2 cellular contexts compared by ENCODE assay signal in the genomic region with DNA sequence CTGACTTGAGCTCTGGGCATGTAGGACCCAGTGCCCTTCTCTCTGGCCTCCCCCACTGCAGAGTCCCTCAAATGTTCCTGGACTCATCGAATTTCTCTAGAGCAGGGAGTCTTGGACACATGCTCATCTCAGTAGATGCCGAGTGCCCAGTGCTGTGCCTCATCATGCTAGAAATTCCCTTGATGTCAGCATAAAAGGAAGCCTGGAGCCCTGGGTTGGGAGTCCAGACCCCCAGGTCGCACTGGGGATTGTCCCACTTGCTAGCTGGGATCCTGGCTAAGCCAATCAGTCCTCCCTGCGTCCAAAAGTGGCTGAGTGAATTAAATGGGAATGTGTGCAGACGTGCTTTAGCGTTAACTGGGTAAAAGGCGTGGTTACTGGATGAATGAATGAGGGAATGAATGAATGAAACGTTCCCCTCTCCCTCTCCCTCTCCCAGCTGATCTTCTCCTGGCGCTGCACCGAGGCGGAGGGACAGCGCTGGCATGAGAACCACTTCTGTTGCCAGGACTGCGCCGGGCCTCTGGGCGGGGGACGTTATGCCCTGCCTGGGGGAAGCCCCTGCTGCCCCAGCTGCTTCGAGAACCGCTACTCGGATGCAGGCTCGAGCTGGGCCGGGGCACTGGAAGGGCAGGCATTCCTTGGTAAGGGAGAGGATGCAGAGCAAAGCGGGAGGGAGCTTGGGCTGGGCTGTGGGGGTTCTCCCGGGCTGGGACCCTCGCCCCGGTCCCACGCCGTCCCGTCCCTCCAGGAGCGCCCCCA.
TF ChIP-seq lines count a peak whose summit lies in the region.

No MANE protein-coding gene starts in this region.

TF ChIP-seq in SK-N-SH, 30 proteins besides CTCF, POLR2A, EP300 and RAD21:
- TF ChIP-seq, protein P1, sequence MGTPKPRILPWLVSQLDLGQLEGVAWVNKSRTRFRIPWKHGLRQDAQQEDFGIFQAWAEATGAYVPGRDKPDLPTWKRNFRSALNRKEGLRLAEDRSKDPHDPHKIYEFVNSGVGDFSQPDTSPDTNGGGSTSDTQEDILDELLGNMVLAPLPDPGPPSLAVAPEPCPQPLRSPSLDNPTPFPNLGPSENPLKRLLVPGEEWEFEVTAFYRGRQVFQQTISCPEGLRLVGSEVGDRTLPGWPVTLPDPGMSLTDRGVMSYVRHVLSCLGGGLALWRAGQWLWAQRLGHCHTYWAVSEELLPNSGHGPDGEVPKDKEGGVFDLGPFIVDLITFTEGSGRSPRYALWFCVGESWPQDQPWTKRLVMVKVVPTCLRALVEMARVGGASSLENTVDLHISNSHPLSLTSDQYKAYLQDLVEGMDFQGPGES (IDR thresholded peaks at IDR 0.05; ENCODE audit: low read depth, low read length), result no peak
- TF ChIP-seq ELF1 (IDR thresholded peaks at IDR 0.05) (no peak), CHD2 (IDR thresholded peaks at IDR 0.05; ENCODE audit: low read length, partially characterized antibody) (no peak), RFX5 (IDR thresholded peaks at IDR 0.05; ENCODE audit: low read length) (no peak), FOXM1 (IDR thresholded peaks at IDR 0.05; ENCODE audit: low read depth) (no peak), RCOR1 (IDR thresholded peaks at IDR 0.05; ENCODE audit: low read length) (no peak), FOXJ3 (CRISPR knock-in tag; IDR thresholded peaks at IDR 0.05) (no peak), SMC3 (IDR thresholded peaks at IDR 0.05; ENCODE audit: low read depth, low read length) (no peak), SIN3A (IDR thresholded peaks at IDR 0.05; ENCODE audit: borderline replicate concordance, low read depth, low read length) (no peak)
- TF ChIP-seq, protein P2, sequence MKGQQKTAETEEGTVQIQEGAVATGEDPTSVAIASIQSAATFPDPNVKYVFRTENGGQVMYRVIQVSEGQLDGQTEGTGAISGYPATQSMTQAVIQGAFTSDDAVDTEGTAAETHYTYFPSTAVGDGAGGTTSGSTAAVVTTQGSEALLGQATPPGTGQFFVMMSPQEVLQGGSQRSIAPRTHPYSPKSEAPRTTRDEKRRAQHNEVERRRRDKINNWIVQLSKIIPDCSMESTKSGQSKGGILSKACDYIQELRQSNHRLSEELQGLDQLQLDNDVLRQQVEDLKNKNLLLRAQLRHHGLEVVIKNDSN (IDR thresholded peaks at IDR 0.05; ENCODE audit: borderline replicate concordance, low read depth), result no peak
- TF ChIP-seq, protein P3, sequence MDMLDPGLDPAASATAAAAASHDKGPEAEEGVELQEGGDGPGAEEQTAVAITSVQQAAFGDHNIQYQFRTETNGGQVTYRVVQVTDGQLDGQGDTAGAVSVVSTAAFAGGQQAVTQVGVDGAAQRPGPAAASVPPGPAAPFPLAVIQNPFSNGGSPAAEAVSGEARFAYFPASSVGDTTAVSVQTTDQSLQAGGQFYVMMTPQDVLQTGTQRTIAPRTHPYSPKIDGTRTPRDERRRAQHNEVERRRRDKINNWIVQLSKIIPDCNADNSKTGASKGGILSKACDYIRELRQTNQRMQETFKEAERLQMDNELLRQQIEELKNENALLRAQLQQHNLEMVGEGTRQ (IDR thresholded peaks at IDR 0.05; ENCODE audit: borderline replicate concordance, low read depth, low read length), result no peak
- TF ChIP-seq, protein P4, sequence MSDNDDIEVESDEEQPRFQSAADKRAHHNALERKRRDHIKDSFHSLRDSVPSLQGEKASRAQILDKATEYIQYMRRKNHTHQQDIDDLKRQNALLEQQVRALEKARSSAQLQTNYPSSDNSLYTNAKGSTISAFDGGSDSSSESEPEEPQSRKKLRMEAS (IDR thresholded peaks at IDR 0.05; ENCODE audit: low read depth), result no peak
- TF ChIP-seq, protein P5, sequence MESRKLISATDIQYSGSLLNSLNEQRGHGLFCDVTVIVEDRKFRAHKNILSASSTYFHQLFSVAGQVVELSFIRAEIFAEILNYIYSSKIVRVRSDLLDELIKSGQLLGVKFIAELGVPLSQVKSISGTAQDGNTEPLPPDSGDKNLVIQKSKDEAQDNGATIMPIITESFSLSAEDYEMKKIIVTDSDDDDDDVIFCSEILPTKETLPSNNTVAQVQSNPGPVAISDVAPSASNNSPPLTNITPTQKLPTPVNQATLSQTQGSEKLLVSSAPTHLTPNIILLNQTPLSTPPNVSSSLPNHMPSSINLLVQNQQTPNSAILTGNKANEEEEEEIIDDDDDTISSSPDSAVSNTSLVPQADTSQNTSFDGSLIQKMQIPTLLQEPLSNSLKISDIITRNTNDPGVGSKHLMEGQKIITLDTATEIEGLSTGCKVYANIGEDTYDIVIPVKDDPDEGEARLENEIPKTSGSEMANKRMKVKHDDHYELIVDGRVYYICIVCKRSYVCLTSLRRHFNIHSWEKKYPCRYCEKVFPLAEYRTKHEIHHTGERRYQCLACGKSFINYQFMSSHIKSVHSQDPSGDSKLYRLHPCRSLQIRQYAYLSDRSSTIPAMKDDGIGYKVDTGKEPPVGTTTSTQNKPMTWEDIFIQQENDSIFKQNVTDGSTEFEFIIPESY (IDR thresholded peaks at IDR 0.05; ENCODE audit: borderline replicate concordance, low read depth), result no peak

TF ChIP-seq in neural cell, 6 proteins besides CTCF, POLR2A, EP300 and RAD21 (continued from another document):
- TF ChIP-seq, protein P6, sequence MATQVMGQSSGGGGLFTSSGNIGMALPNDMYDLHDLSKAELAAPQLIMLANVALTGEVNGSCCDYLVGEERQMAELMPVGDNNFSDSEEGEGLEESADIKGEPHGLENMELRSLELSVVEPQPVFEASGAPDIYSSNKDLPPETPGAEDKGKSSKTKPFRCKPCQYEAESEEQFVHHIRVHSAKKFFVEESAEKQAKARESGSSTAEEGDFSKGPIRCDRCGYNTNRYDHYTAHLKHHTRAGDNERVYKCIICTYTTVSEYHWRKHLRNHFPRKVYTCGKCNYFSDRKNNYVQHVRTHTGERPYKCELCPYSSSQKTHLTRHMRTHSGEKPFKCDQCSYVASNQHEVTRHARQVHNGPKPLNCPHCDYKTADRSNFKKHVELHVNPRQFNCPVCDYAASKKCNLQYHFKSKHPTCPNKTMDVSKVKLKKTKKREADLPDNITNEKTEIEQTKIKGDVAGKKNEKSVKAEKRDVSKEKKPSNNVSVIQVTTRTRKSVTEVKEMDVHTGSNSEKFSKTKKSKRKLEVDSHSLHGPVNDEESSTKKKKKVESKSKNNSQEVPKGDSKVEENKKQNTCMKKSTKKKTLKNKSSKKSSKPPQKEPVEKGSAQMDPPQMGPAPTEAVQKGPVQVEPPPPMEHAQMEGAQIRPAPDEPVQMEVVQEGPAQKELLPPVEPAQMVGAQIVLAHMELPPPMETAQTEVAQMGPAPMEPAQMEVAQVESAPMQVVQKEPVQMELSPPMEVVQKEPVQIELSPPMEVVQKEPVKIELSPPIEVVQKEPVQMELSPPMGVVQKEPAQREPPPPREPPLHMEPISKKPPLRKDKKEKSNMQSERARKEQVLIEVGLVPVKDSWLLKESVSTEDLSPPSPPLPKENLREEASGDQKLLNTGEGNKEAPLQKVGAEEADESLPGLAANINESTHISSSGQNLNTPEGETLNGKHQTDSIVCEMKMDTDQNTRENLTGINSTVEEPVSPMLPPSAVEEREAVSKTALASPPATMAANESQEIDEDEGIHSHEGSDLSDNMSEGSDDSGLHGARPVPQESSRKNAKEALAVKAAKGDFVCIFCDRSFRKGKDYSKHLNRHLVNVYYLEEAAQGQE (IDR thresholded peaks at IDR 0.05; ENCODE audit: borderline replicate concordance), result no peak
- TF ChIP-seq SMC3 (conservative IDR thresholded peaks at IDR 0.05; ENCODE audit: poor library complexity), result no peak
